In genomic region chr6:161947371-161947770, GRCh38 we compare ENCODE assay signal across 30 cellular contexts.
"Had no signal": no experiment of that assay in that cellular context is flagged by ENCODE, and none has a peak within 500 bp of the region (broad histone marks: within the 10 kb centered on the region; RNA-seq: fewer than 3 reads in every experiment).

No MANE protein-coding gene starts in this region.

- H3K9me3 ChIP-seq: ascending aorta, breast epithelium, colonic mucosa had no signal

- H3K36me3 ChIP-seq: ascending aorta, breast epithelium, cardiac muscle cell, colonic mucosa, WERI-Rb-1 had no signal

- FAIRE-seq: frontal cortex had no signal

- ATAC-seq: activated CD4-positive, alpha-beta T cell treated with anti-CD3 and anti-CD28 coated beads for 36 hours; activated naive CD4-positive, alpha-beta T cell treated with anti-CD3 and anti-CD28 coated beads, Interleukin-2, amount 50 U/mL, for 72 hours; activated T-cell treated with anti-CD3 and anti-CD28 coated beads, Interleukin-2, amount 50 U/mL, for 72 hours; esophagus mucosa; T-helper 17 cell had no signal

- H3K4me1 ChIP-seq: ascending aorta, breast epithelium, colonic mucosa had no signal

- H3K27me3 ChIP-seq: ascending aorta, breast epithelium, cardiac muscle cell, colonic mucosa had no signal

- H3K4me3 ChIP-seq: ascending aorta, breast epithelium, cardiac muscle cell, colonic mucosa had no signal

- H3K27ac ChIP-seq: ascending aorta, breast epithelium, cardiac muscle cell, colonic mucosa, WERI-Rb-1 had no signal

- DNase-seq: activated CD4-positive, alpha-beta memory T cell treated with anti-CD3 and anti-CD28 coated beads, Interleukin-2, amount 10 ng/mL, durations not matched to agents 7 days and 5 days; activated CD4-positive, alpha-beta T cell treated with anti-CD3 and anti-CD28 coated beads for 36 hours; activated CD4-positive, alpha-beta T cell treated with anti-CD3 and anti-CD28 coated beads, Interleukin-2, amount 10 ng/mL, durations not matched to agents 7 days and 5 days; activated CD4-positive, alpha-beta T cell treated with anti-CD3 and anti-CD28 coated beads, Interleukin-2, amount 50 U/mL, for 4 hours; activated CD4-positive, CD25-positive, alpha-beta regulatory T cell; activated CD4-positive, CD25-positive, alpha-beta regulatory T cell treated with anti-CD3 and anti-CD28 coated beads, Interleukin-2, amount 50 U/mL, for 72 hours; activated CD8-positive, alpha-beta memory T cell treated with anti-CD3 and anti-CD28 coated beads, Interleukin-2, amount 50 U/mL, for 48 hours; activated gamma-delta T cell; activated naive CD4-positive, alpha-beta T cell; activated naive CD4-positive, alpha-beta T cell treated with anti-CD3 and anti-CD28 coated beads, Interleukin-2, amount 10 ng/mL, durations not matched to agents 7 days and 5 days; activated naive CD8-positive, alpha-beta T cell treated with anti-CD3 and anti-CD28 coated beads, Interleukin-2, amount 10 ng/mL, durations not matched to agents 7 days and 5 days; activated T-cell treated with anti-CD3 and anti-CD28 coated beads for 4 hours; activated T-cell treated with anti-CD3 and anti-CD28 coated beads, Interleukin-2, amount 50 U/mL, for 24 hours; activated T-cell treated with anti-CD3 and anti-CD28 coated beads, Interleukin-2, amount 50 U/mL, for 72 hours; central memory CD4-positive, alpha-beta T cell; cerebellar nuclear complex; colonic mucosa; effector CD8-positive, alpha-beta T cell; foreskin fibroblast; head of caudate nucleus; T-helper 1 cell; T-helper 17 cell; T1000; WERI-Rb-1 had no signal
